Comparison of ENCODE assay signal across 10 cellular contexts in the genomic region with DNA sequence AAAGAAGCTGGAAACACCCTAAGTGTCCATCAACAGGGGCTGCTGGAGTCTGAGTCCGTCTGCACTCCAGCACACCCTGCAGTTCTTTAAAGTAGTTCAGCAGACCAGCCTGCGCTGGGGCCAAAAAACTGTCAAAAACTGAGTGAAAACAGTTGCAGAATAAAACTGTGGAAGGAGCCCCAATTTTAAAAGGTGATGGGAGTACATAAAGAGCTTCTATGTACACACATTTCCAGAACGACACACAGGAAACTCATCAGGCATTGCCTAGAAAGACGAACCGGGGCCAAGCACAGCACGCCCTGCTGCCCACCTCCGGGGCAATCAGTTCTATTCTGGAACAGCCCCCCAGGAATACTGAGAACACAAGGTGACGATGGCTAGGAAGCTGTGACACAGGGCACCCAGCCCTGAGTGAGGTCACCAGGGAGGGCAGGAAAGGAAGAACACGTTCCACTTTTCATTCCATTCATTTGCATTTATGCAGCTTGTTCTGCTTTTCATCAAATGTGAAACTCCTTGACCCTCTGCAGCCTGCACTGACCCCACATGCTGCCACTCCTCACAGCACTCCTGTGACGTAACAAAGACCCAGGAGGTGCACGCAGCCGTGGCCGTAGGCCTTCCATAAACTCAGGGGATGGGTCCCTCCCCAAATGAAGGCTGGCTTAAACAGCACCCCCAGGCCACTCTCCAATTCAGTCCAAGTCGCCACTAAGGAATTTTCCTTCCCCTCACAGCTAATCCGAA. TPM values are rescaled to one million over a fixed set of nuclear protein-coding genes. Genes with fewer than 3 reads are reported as not detected.
DNase-seq lines count a peak whose midpoint lies in the region; ATAC-seq and TF ChIP-seq lines count a peak whose summit lies in the region.
"Had no signal": no experiment of that assay in that cellular context is flagged by ENCODE, and none has a peak within 500 bp of the region (broad histone marks: within the 10 kb centered on the region; RNA-seq: fewer than 3 reads in every experiment).

No MANE protein-coding gene starts in this region.

- H3K27ac ChIP-seq in heart left ventricle (peak overlapping the region in 1 of 12 donors; percentile 5), stomach (peak overlapping the region in 1 of 5 donors; percentile 69), prostate gland (no peak overlapping the region)
- H3K27ac ChIP-seq: neutrophil had no signal

- ATAC-seq in heart left ventricle = peak in 3 of 4 donors; percentile 27 to 50 (median 36)

- H3K36me3 ChIP-seq in heart left ventricle (peaks cover 0 to 32% (median 20%) of the 10 kb centered on the region in 9 donors), stomach (peaks cover 8 to 57% (median 53%) of the 10 kb centered on the region in 4 donors), prostate gland (no peaks in the 10 kb centered on the region)

- H3K27me3 ChIP-seq in heart left ventricle = no peaks in the 10 kb centered on the region
- no peaks in the 10 kb centered on the region for H3K27me3 ChIP-seq in stomach
- H3K27me3 ChIP-seq in prostate gland (replicated peaks; ENCODE audit: insufficient read depth) = no peaks in the 10 kb centered on the region
- H3K27me3 ChIP-seq: neutrophil had no signal

- intact Hi-C loops in heart left ventricle (cut with DNase I) = loop anchor here in 7 of 10 donors (5.0 to 10.0 kb wide), 4 partner anchors 289 to 541 kb away; no protein-coding TSS in a partner anchor
- intact Hi-C loops in stomach (cut with DNase I; ENCODE audit: low total_unique reads) = no loop called here
- intact Hi-C loops in prostate gland (cut with DNase I) = no loop called here

- TF ChIP-seq CTCF in GM12864 (IDR thresholded peaks at IDR 0.05; ENCODE audit: low read depth, low read length, missing control alignments) (no peak), NB4 (IDR thresholded peaks at IDR 0.05; ENCODE audit: low read depth, low read length) (no peak), heart left ventricle (IDR thresholded peaks at IDR 0.05) (no peak), stomach (IDR thresholded peaks at IDR 0.05) (no peak), prostate gland (IDR thresholded peaks at IDR 0.05) (no peak)

- H3K4me3 ChIP-seq in GM12864 (ENCODE audit: low read depth, low read length) = no peak overlapping the region
- no peak overlapping the region for H3K4me3 ChIP-seq in NB4 (ENCODE audit: low read depth, low read length)
- H3K4me3 ChIP-seq in heart left ventricle = no peak overlapping the region
- no peak overlapping the region for H3K4me3 ChIP-seq in stomach
- no peak overlapping the region for H3K4me3 ChIP-seq in prostate gland

- H3K4me1 ChIP-seq in heart left ventricle = peaks cover 0 to 11% (median 6%) of the 10 kb centered on the region in 12 donors
- H3K4me1 ChIP-seq in stomach = peaks cover 0 to 29% (median 8%) of the 10 kb centered on the region in 4 donors
- H3K4me1 ChIP-seq in prostate gland (replicated peaks) = no peaks in the 10 kb centered on the region

- no peaks in the 10 kb centered on the region for H3K9me3 ChIP-seq in heart left ventricle
- no peaks in the 10 kb centered on the region for H3K9me3 ChIP-seq in stomach
- H3K9me3 ChIP-seq in prostate gland = no peaks in the 10 kb centered on the region
- H3K9me3 ChIP-seq: neutrophil had no signal

- DNase-seq in GM12864 (ENCODE audit: low read depth) (peak; percentile 10), NB4 (ENCODE audit: low read depth) (peak; percentile 28), heart left ventricle (peak in 2 of 5 donors; percentile 12 to 34), pons (ENCODE audit: low spot score) (peak; percentile 22), stomach (no peak), dermis blood vessel endothelial cell (no peak), prostate gland (ENCODE audit: low spot score) (no peak)
- no peak for DNase-seq in stimulated activated CD4-positive, alpha-beta T cell treated with anti-CD3 and anti-CD28 coated beads, Interleukin-4, amount 100 ng/mL, for 4 hours
- DNase-seq: NCI-H1694 had no signal

- WGBS in heart left ventricle, 4 donors = 49 to 55% (median 53%) methylated on average over 15 of the region's 15 CpGs
- WGBS in stomach, 5 donors = 78 to 87% (median 81%) methylated on average over 15 of the region's 15 CpGs
- 59% methylated on average over 15 of the region's 15 CpGs for WGBS in prostate gland

- no peak for TF ChIP-seq EP300 in stomach (IDR thresholded peaks at IDR 0.05)

- TF ChIP-seq POLR2A in NB4 (IDR thresholded peaks at IDR 0.05; ENCODE audit: extremely low read depth, insufficient read length) = no peak
- no peak for TF ChIP-seq POLR2A in heart left ventricle (IDR thresholded peaks at IDR 0.05)
- no peak for TF ChIP-seq POLR2A in stomach (IDR thresholded peaks at IDR 0.05)
- no peak for TF ChIP-seq POLR2A in prostate gland (IDR thresholded peaks at IDR 0.05)

RNA-seq across cellular contexts. Expression of a gene that starts 29.0 kb away (rescaled TPM):
- total RNA-seq in heart left ventricle = 10 to 100 TPM; 11.1 to 29.7 (median 19.3) TPM
- 10 to 100 TPM; 21.8 to 25.3 TPM for polyA plus RNA-seq in heart left ventricle
- 100 to 1,000 TPM in 1 of 5 donors, 10 to 100 TPM in 4; 12.8 to 469 (median 25.0) TPM for total RNA-seq in stomach
- polyA plus RNA-seq in stomach = 10 to 100 TPM; 25.8 to 36.0 (median 28.7) TPM
- 48.4 and 53.3 TPM in 2 replicates for total RNA-seq in dermis blood vessel endothelial cell
- total RNA-seq in prostate gland = 10 to 100 TPM; 79.3 to 91.9 TPM

RNA-seq across cellular contexts. Expression of a gene that starts 38.3 kb away (rescaled TPM):
- total RNA-seq in heart left ventricle (10 to 100 TPM; 14.2 to 22.3 (median 20.3) TPM), stomach (10 to 100 TPM in 4 of 5 donors, 1 to 10 TPM in 1; 9.9 to 19.1 (median 17.1) TPM), dermis blood vessel endothelial cell (15.3 and 20.1 TPM in 2 replicates), prostate gland (10 to 100 TPM; 21.8 to 23.0 TPM)
- polyA plus RNA-seq in heart left ventricle (10 to 100 TPM; 18.8 to 31.5 TPM), stomach (10 to 100 TPM; 17.4 to 22.3 (median 18.7) TPM)

RNA-seq across cellular contexts. Expression of a gene that starts 38.3 kb away (rescaled TPM):
- total RNA-seq in heart left ventricle (10 to 100 TPM in 8 of 9 donors, 1 to 10 TPM in 1; 9.8 to 18.4 (median 12.1) TPM), stomach (1 to 10 TPM in 3 of 5 donors, not detected in 2; 4.6 to 8.1 (median 6.2) TPM), dermis blood vessel endothelial cell (8.0 and 14.2 TPM in 2 replicates), prostate gland (10 to 100 TPM; 18.1 to 35.3 TPM)
- polyA plus RNA-seq in heart left ventricle (10 to 100 TPM; 18.9 to 23.7 TPM), stomach (10 to 100 TPM; 15.9 to 37.1 (median 28.6) TPM)

Comparison
In these comparisons a context has a peak if more than half of its experiments do, and no peak if none do; other contexts are left out.
1. DNase-seq: peak in GM12864 (single experiment), NB4 (single experiment) and pons (single experiment); none in stimulated activated CD4-positive, alpha-beta T cell treated with anti-CD3 and anti-CD28 coated beads, Interleukin-4, amount 100 ng/mL, for 4 hours (0 of 2), stomach (single experiment), dermis blood vessel endothelial cell (single experiment) and prostate gland (single experiment).
2. intact Hi-C loops: an anchor here in heart left ventricle (5.0 to 10.0 kb wide); none called in stomach and prostate gland.